ENCODE assay signal across 1 cellular context in the genomic region with DNA sequence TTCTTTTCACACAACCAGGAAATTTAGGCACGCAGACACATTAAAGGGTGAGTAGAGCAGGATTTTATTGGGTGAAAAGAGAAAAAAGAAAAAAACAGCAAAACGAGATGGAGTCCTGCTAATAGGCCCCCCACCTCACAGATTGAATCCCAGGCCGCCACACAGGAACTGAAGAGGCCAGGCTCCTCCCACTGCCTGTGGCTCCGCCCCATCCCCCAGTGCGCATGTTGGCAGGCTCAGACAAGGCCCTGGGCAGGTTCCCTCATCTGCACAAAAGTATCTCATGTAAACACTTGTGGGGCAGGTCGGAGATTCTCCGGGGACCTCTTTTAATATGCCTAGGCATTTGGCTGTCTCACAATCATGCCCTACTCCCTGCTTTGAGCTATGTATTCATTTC.
TF ChIP-seq lines count a peak whose summit lies in the region.

No MANE protein-coding gene starts in this region.

TF ChIP-seq in SK-N-SH, 30 proteins besides CTCF, POLR2A, EP300 and RAD21:
- TF ChIP-seq YY1 (IDR thresholded peaks at IDR 0.05; ENCODE audit: low read depth) (no peak), TAF1 (IDR thresholded peaks at IDR 0.05; ENCODE audit: borderline replicate concordance, low read depth, low read length) (no peak), GABPA (IDR thresholded peaks at IDR 0.05; ENCODE audit: low read depth) (no peak), NFIC (IDR thresholded peaks at IDR 0.05; ENCODE audit: borderline replicate concordance) (no peak), POLR2AphosphoS5 (IDR thresholded peaks at IDR 0.05; ENCODE audit: low read depth, low read length) (no peak), EZH2phosphoT487 (IDR thresholded peaks at IDR 0.05; ENCODE audit: borderline replicate concordance, low read depth) (no peak)
- TF ChIP-seq, protein P1, sequence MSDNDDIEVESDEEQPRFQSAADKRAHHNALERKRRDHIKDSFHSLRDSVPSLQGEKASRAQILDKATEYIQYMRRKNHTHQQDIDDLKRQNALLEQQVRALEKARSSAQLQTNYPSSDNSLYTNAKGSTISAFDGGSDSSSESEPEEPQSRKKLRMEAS (IDR thresholded peaks at IDR 0.05; ENCODE audit: low read depth), result no peak
